Comparison of ENCODE assay signal across 24 cellular contexts in the genomic region with DNA sequence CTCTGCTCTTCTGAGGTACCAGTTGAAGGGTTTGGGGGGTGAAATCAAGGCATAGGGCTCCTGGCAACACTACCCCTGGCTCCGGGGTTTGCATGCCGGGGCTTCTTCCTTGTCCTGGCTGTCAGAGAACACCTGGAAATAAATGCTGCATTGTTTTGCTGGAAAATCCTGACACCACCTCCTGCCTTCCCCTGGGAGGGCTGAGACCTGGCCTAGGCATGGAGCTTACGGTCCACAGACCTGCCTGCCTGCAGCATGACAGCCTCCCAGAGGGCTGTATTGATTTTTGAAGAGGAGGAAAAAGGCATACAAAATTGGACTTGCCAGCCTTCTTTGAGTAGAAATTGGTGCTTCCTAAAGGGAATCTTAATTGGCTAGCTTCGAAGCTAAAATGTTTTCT.
DNase-seq lines count a peak whose midpoint lies in the region; ATAC-seq and TF ChIP-seq lines count a peak whose summit lies in the region.
"Had no signal": no experiment of that assay in that cellular context is flagged by ENCODE, and none has a peak within 500 bp of the region (broad histone marks: within the 10 kb centered on the region; RNA-seq: fewer than 3 reads in every experiment).

No MANE protein-coding gene starts in this region.

- POLR2A ChIA-PET in activated CD4-positive, alpha-beta T cell treated with anti-CD3 and anti-CD28 coated beads, Interleukin-2, amount 10 ng/mL, durations not matched to agents 7 days and 5 days (lab: Charles Lee): no interaction called here

- H3K9me3 ChIP-seq in left ventricle myocardium inferior (replicated peaks) (no peaks in the 10 kb centered on the region), body of pancreas (no peaks in the 10 kb centered on the region), uterus (no peaks in the 10 kb centered on the region)
- H3K9me3 ChIP-seq: A549, HAP-1 had no signal

- 46 to 60% methylated on average over 3 to 4 of the region's 4 CpGs for WGBS in body of pancreas, 2 donors

- no peak for TF ChIP-seq CTCF in left ventricle myocardium inferior (IDR thresholded peaks at IDR 0.05; ENCODE audit: borderline replicate concordance)
- TF ChIP-seq CTCF in body of pancreas (IDR thresholded peaks at IDR 0.05): no peak
- no peak for TF ChIP-seq CTCF in nephron (IDR thresholded peaks at IDR 0.05; ENCODE audit: unreplicated experiment in 3 of 3)
- TF ChIP-seq CTCF in uterus (IDR thresholded peaks at IDR 0.05): no peak

- no peaks in the 10 kb centered on the region for H3K36me3 Mint-ChIP-seq in nephron (ENCODE audit: low read depth)
- no peaks in the 10 kb centered on the region for H3K36me3 Mint-ChIP-seq in activated CD4-positive, alpha-beta T cell treated with anti-CD3 and anti-CD28 coated beads, Interleukin-2, amount 10 ng/mL, durations not matched to agents 7 days and 5 days (ENCODE audit: low read depth)

- H3K4me1 ChIP-seq in left ventricle myocardium inferior: peaks cover 36% of the 10 kb centered on the region
- H3K4me1 ChIP-seq in body of pancreas: no peaks in the 10 kb centered on the region
- peaks cover 11 to 26% of the 10 kb centered on the region in 2 donors for H3K4me1 ChIP-seq in uterus
- H3K4me1 ChIP-seq: A549, HAP-1 had no signal

- DNase-seq in left ventricle myocardium inferior (no peak), left ventricle myocardium superior (no peak), body of pancreas (peak in 1 of 4 donors; percentile 31), uterus (no peak), DMS153 treated with DMSO at 0.1 percent for 48 hours (lab: John Stamatoyannopoulos, UW; ENCODE audit: unreplicated experiment) (no peak)
- DNase-seq in activated CD4-positive, alpha-beta T cell treated with anti-CD3 and anti-CD28 coated beads, Interleukin-2, amount 10 ng/mL, durations not matched to agents 7 days and 5 days: no peak
- DNase-seq: AML-193; CD4-positive, alpha-beta T cell; COR-L47; GOT3; HFFc6; NCI-H1092; NCI-H1436; NCI-H187; NCI-H2081 treated with DMSO at 0.1 percent for 48 hours; NCI-H446; NCI-H524 treated with DMSO at 0.1 percent for 48 hours; RPMI8226; SHP77 had no signal

- TF ChIP-seq POLR2A in body of pancreas (IDR thresholded peaks at IDR 0.05): no peak
- TF ChIP-seq POLR2A in uterus (IDR thresholded peaks at IDR 0.05): no peak

- peak overlapping the region; percentile 77 to 87 (median 85) for H3K27ac Mint-ChIP-seq in nephron
- no peak overlapping the region for H3K27ac Mint-ChIP-seq in activated CD4-positive, alpha-beta T cell treated with anti-CD3 and anti-CD28 coated beads, Interleukin-2, amount 10 ng/mL, durations not matched to agents 7 days and 5 days
- H3K27ac Mint-ChIP-seq: CD4-positive, alpha-beta T cell; HFFc6 had no signal

- ATAC-seq in left ventricle myocardium superior: no peak
- peak; percentile 40 for ATAC-seq in body of pancreas
- ATAC-seq: A549, GM12878 had no signal

- H3K27me3 ChIP-seq in left ventricle myocardium inferior (ENCODE audit: low read depth): no peaks in the 10 kb centered on the region
- no peaks in the 10 kb centered on the region for H3K27me3 ChIP-seq in body of pancreas
- no peaks in the 10 kb centered on the region for H3K27me3 ChIP-seq in uterus
- H3K27me3 ChIP-seq: BLaER1 treated with 17β-estradiol and CSF1 and Interleukin-3, amounts not matched to agents 10 nM and 100 nM had no signal

- H3K27ac ChIP-seq in left ventricle myocardium inferior (replicated peaks) (peak overlapping the region; percentile 48), body of pancreas (peak overlapping the region in 2 of 4 donors; percentile 5 to 21), uterus (peak overlapping the region; percentile 26 to 60)
- H3K27ac ChIP-seq: A549; BLaER1 treated with 17β-estradiol and CSF1 and Interleukin-3, amounts not matched to agents 10 nM and 100 nM had no signal

- H3K27me3 Mint-ChIP-seq in nephron (ENCODE audit: low read depth): peaks cover 8% of the 10 kb centered on the region
- no peaks in the 10 kb centered on the region for H3K27me3 Mint-ChIP-seq in activated CD4-positive, alpha-beta T cell treated with anti-CD3 and anti-CD28 coated beads, Interleukin-2, amount 10 ng/mL, durations not matched to agents 7 days and 5 days
- H3K27me3 Mint-ChIP-seq: CD4-positive, alpha-beta T cell had no signal

- no peak overlapping the region for H3K4me3 Mint-ChIP-seq in nephron
- H3K4me3 Mint-ChIP-seq in activated CD4-positive, alpha-beta T cell treated with anti-CD3 and anti-CD28 coated beads, Interleukin-2, amount 10 ng/mL, durations not matched to agents 7 days and 5 days: no peak overlapping the region
- H3K4me3 Mint-ChIP-seq: CD4-positive, alpha-beta T cell; HFFc6 had no signal

- peaks cover 63% of the 10 kb centered on the region for H3K4me1 Mint-ChIP-seq in nephron
- H3K4me1 Mint-ChIP-seq in activated CD4-positive, alpha-beta T cell treated with anti-CD3 and anti-CD28 coated beads, Interleukin-2, amount 10 ng/mL, durations not matched to agents 7 days and 5 days: no peaks in the 10 kb centered on the region

- CTCF ChIA-PET in activated CD4-positive, alpha-beta T cell treated with anti-CD3 and anti-CD28 coated beads, Interleukin-2, amount 10 ng/mL, durations not matched to agents 7 days and 5 days (lab: Charles Lee): interaction anchor here (0.5 to 0.6 kb wide), 2 partner anchors 21 to 63 kb away, joined by 3 read pairs; no protein-coding TSS in a partner anchor

- H3K36me3 ChIP-seq in left ventricle myocardium inferior: no peaks in the 10 kb centered on the region
- H3K36me3 ChIP-seq in body of pancreas (replicated peaks in 1 of 2; ENCODE audit: insufficient read depth in 1 of 2, low read depth in 2 of 2): no peaks in the 10 kb centered on the region
- no peaks in the 10 kb centered on the region for H3K36me3 ChIP-seq in uterus
- H3K36me3 ChIP-seq: HAP-1 had no signal

- intact Hi-C loops in left ventricle myocardium inferior (cut with micrococcal nuclease): no loop called here
- intact Hi-C loops in left ventricle myocardium superior (cut with micrococcal nuclease): no loop called here
- intact Hi-C loops in body of pancreas (cut with DNase I): no loop called here
- intact Hi-C loops in uterus (cut with DNase I; ENCODE audit: low total_unique reads): no loop called here

- H3K4me3 ChIP-seq in left ventricle myocardium inferior (no peak overlapping the region), body of pancreas (no peak overlapping the region), uterus (no peak overlapping the region)
- H3K4me3 ChIP-seq: A549; BLaER1 treated with 17β-estradiol and CSF1 and Interleukin-3, amounts not matched to agents 10 nM and 100 nM; GM12878; HAP-1 had no signal

- H3K9me3 Mint-ChIP-seq in nephron: no peaks in the 10 kb centered on the region
- no peaks in the 10 kb centered on the region for H3K9me3 Mint-ChIP-seq in activated CD4-positive, alpha-beta T cell treated with anti-CD3 and anti-CD28 coated beads, Interleukin-2, amount 10 ng/mL, durations not matched to agents 7 days and 5 days
- H3K9me3 Mint-ChIP-seq: CD4-positive, alpha-beta T cell had no signal
